ENCODE assay signal across 18 cellular contexts in the genomic region with DNA sequence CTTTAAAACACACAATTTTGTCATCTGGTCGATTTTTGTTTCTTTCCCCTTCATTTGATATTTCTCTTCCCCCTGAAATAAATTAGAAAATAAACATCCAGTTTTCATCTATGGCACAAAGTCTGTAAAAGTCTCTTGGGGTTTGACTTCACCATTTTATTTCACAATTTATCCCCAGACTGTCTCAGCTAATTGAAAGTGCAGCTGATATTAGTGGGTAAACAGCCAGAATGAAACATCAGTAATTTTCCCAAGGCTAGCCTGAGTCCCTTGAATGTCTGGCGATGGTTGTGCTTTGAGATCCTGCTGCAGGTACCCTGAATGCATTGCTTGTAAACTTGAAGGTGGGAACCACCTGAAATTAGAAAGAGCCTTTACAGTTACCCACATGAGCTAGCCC.
DNase-seq lines count a peak whose midpoint lies in the region; ATAC-seq and TF ChIP-seq lines count a peak whose summit lies in the region.
"Had no signal": no experiment of that assay in that cellular context is flagged by ENCODE, and none has a peak within 500 bp of the region (broad histone marks: within the 10 kb centered on the region; RNA-seq: fewer than 3 reads in every experiment).

No MANE protein-coding gene starts in this region.

- H3K9me3 ChIP-seq in right cardiac atrium (ENCODE audit: control insufficient read depth, low read length) (no peaks in the 10 kb centered on the region), OCI-LY7 (ENCODE audit: low read length) (0 out of 2 replicates have a peak, but pooled peaks cover 8% of the 10 kb centered on the region), subcutaneous abdominal adipose tissue (ENCODE audit: control insufficient read depth in 5 of 5, low read length in 5 of 5) (no peaks in the 10 kb centered on the region)

- H2AFZ ChIP-seq in OCI-LY7 (ENCODE audit: low read length): peak overlapping the region; percentile 61

- CTCF ChIA-PET in OCI-LY7 (lab: Charles Lee; ENCODE audit: unreplicated experiment): no interaction called here

- no peak overlapping the region for H3K9ac ChIP-seq in subcutaneous abdominal adipose tissue (ENCODE audit: low read length in 5 of 5)
- H3K9ac ChIP-seq: BLaER1 had no signal

- DNase-seq in Right ventricle myocardium inferior (ENCODE audit: missing footprints) (no peak), right cardiac atrium (no peak), OCI-LY7 (ENCODE audit: low spot score) (no peak), fibroblast of mammary gland (ENCODE audit: low read depth) (peak; percentile 19), NCI-H526 treated with DMSO at 0.1 percent for 48 hours (lab: John Stamatoyannopoulos, UW) (no peak), cerebellum (ENCODE audit: low spot score) (no peak)
- DNase-seq: 8988T; CD4-positive, alpha-beta memory T cell; DMS153; DMS79 treated with DMSO at 0.1 percent for 48 hours; GF-D8; GOT3; H7; HFFc6 had no signal

- 64% methylated on average over 2 of the region's 2 CpGs for WGBS in right cardiac atrium

- no peaks in the 10 kb centered on the region for H4K20me1 ChIP-seq in OCI-LY7 (ENCODE audit: insufficient read depth, low read length)
- H4K20me1 ChIP-seq: BLaER1 had no signal

- H3K79me2 ChIP-seq in OCI-LY7 (ENCODE audit: insufficient read depth, low read depth, low read length): no peaks in the 10 kb centered on the region

- TF ChIP-seq CTCF in OCI-LY7 (conservative IDR thresholded peaks at IDR 0.05; ENCODE audit: low read length) (no peak), fibroblast of mammary gland (conservative IDR thresholded peaks at IDR 0.05; ENCODE audit: control insufficient read depth, insufficient read depth, low read depth, low read length) (no peak)

- no TSS peak for BruUV-seq in OCI-LY7 (replicated peaks; lab: Mats Ljungman, UMichigan)

- H3K4me1 ChIP-seq in right cardiac atrium (ENCODE audit: control insufficient read depth, insufficient read depth, low read length) (no peaks in the 10 kb centered on the region), OCI-LY7 (ENCODE audit: insufficient read depth, low read length, poor library complexity, severe bottlenecking) (peaks cover 9% of the 10 kb centered on the region), subcutaneous abdominal adipose tissue (ENCODE audit: control insufficient read depth in 5 of 5, insufficient read depth in 5 of 5, low read length in 5 of 5) (peaks cover 0 to 24% (median 12%) of the 10 kb centered on the region in 5 donors)
- H3K4me1 ChIP-seq: BLaER1 had no signal

- H3K27ac ChIP-seq in right cardiac atrium (ENCODE audit: low read length) (no peak overlapping the region), OCI-LY7 (ENCODE audit: low read depth, low read length, poor library complexity, severe bottlenecking) (no peak overlapping the region), subcutaneous abdominal adipose tissue (ENCODE audit: low read depth, low read length) (peak overlapping the region; percentile 31)
- H3K27ac ChIP-seq: BLaER1 had no signal

- H3K4me2 ChIP-seq in OCI-LY7 (ENCODE audit: low read length): no peak overlapping the region
- H3K4me2 ChIP-seq: BLaER1 had no signal

- H3K36me3 ChIP-seq in OCI-LY7 (ENCODE audit: insufficient read depth, low read length): peaks cover 8% of the 10 kb centered on the region; the same call in 1 of the 2 replicates
- H3K36me3 ChIP-seq in subcutaneous abdominal adipose tissue (ENCODE audit: control insufficient read depth in 5 of 5, insufficient read depth in 5 of 5, low read length in 5 of 5): no peaks in the 10 kb centered on the region
- H3K36me3 ChIP-seq: BLaER1 had no signal

- intact Hi-C loops in Right ventricle myocardium inferior (cut with DNase I): no loop called here
- intact Hi-C loops in right cardiac atrium (cut with DNase I): no loop called here
- intact Hi-C loops in OCI-LY7 (cut with micrococcal nuclease; ENCODE audit: unreplicated experiment): no loop called here

- H3K4me3 ChIP-seq in right cardiac atrium (ENCODE audit: low read length) (no peak overlapping the region), OCI-LY7 (ENCODE audit: low read depth, low read length, poor library complexity, severe bottlenecking) (no peak overlapping the region), fibroblast of mammary gland (ENCODE audit: control insufficient read depth, low read depth, low read length) (no peak overlapping the region), subcutaneous abdominal adipose tissue (ENCODE audit: low read depth in 1 of 5, low read length in 5 of 5) (no peak overlapping the region)
- H3K4me3 ChIP-seq: BLaER1 had no signal

- POLR2A ChIA-PET in OCI-LY7 (lab: Charles Lee): interaction anchor here (1.3 to 2.2 kb wide), 3 partner anchors 12 to 20 kb away, joined by 4 to 8 read pairs (median 5); no protein-coding TSS in a partner anchor

- ATAC-seq in Right ventricle myocardium inferior: peak; percentile 55
- no peak for ATAC-seq in right cardiac atrium
- ATAC-seq in HG02759 (IDR thresholded peaks at IDR 0.05; ENCODE audit: unreplicated experiment): no peak
- ATAC-seq: HCT116 had no signal

- H3K27me3 ChIP-seq in right cardiac atrium (ENCODE audit: control insufficient read depth, insufficient read depth) (no peaks in the 10 kb centered on the region), subcutaneous abdominal adipose tissue (ENCODE audit: control insufficient read depth in 5 of 5, insufficient read depth in 4 of 5, low read length in 5 of 5) (no peaks in the 10 kb centered on the region)
- H3K27me3 ChIP-seq: BLaER1 had no signal

- H3K9me2 ChIP-seq in OCI-LY7 (ENCODE audit: insufficient read depth, low read length): no peaks in the 10 kb centered on the region
